In genomic region chr3:35254917-35255316, GRCh38 we compare ENCODE assay signal across 23 cellular contexts.
"Had no signal": no experiment of that assay in that cellular context is flagged by ENCODE, and none has a peak within 500 bp of the region (broad histone marks: within the 10 kb centered on the region; RNA-seq: fewer than 3 reads in every experiment).

No MANE protein-coding gene starts in this region.

- H3K9me3 ChIP-seq: neutrophil, ovary, stomach, transverse colon had no signal

- H3K4me1 ChIP-seq: foreskin keratinocyte, heart right ventricle, left ventricle myocardium inferior, stomach, transverse colon had no signal

- H3K27ac ChIP-seq: brain microvascular endothelial cell, foreskin keratinocyte, heart right ventricle, left ventricle myocardium inferior, neutrophil, ovary, stomach, transverse colon had no signal

- DNase-seq: activated CD4-positive, alpha-beta memory T cell treated with anti-CD3 and anti-CD28 coated beads, Interleukin-2, amount 10 ng/mL, durations not matched to agents 7 days and 5 days; activated CD4-positive, alpha-beta T cell treated with anti-CD3 and anti-CD28 coated beads for 1 hour; activated CD4-positive, alpha-beta T cell treated with anti-CD3 and anti-CD28 coated beads, Interleukin-2, amount 10 ng/mL, durations not matched to agents 7 days and 5 days; activated CD8-positive, alpha-beta memory T cell treated with anti-CD3 and anti-CD28 coated beads, Interleukin-2, amount 50 U/mL, for 48 hours; activated gamma-delta T cell; activated naive CD4-positive, alpha-beta T cell treated with anti-CD3 and anti-CD28 coated beads, Interleukin-2, amount 10 ng/mL, durations not matched to agents 7 days and 5 days; activated naive CD8-positive, alpha-beta T cell treated with anti-CD3 and anti-CD28 coated beads, Interleukin-2, amount 10 ng/mL, durations not matched to agents 7 days and 5 days; activated T-cell treated with anti-CD3 and anti-CD28 coated beads, Interleukin-2, amount 50 U/mL, for 24 hours; amniotic stem cell; brain microvascular endothelial cell; foreskin keratinocyte; heart right ventricle; left ventricle myocardium inferior; nephron progenitor cell; ovary; stimulated activated CD4-positive, alpha-beta T cell treated with anti-CD3 and anti-CD28 coated beads, Interleukin-1b, Interleukin-23, amount 100 ng/mL, for 48 hours; stimulated activated naive B cell treated with anti-CD40 and anti-IgM and Interleukin-4, amounts not matched to agents 10 μg/mL and 1 μg/mL and 100 μg/mL, for 72 hours; stomach; SW 1271; transverse colon had no signal

- H3K36me3 ChIP-seq: brain microvascular endothelial cell, heart right ventricle, left ventricle myocardium inferior, neutrophil, ovary, stomach, transverse colon had no signal

- H3K4me3 ChIP-seq: heart right ventricle, left ventricle myocardium inferior, lung, ovary, smooth muscle cell, stomach, transverse colon had no signal

- H3K27me3 ChIP-seq: brain microvascular endothelial cell, foreskin keratinocyte, heart right ventricle, neutrophil, ovary, stomach, transverse colon had no signal

- H3K4me2 ChIP-seq: smooth muscle cell had no signal
